8 cellular contexts compared by ENCODE assay signal in genomic region chr9:124040935-124041816, GRCh38. TPM values are rescaled to one million over a fixed set of nuclear protein-coding genes. Genes with fewer than 3 reads are reported as not detected.
DNase-seq lines count a peak whose midpoint lies in the region; ATAC-seq, FAIRE-seq and TF ChIP-seq lines count a peak whose summit lies in the region.

No MANE protein-coding gene starts in this region.

- peak; percentile 85 for ATAC-seq in GM12878
- ATAC-seq in GM19328 (IDR thresholded peaks at IDR 0.05; ENCODE audit: unreplicated experiment), result no peak

- peak overlapping the region in 4 of 5 donors; percentile 52 to 70 (median 58) for H3K4me3 Mint-ChIP-seq in immature natural killer cell

- peak; percentile 69 to 89 (median 88) for TF ChIP-seq CTCF in Peyer's patch (IDR thresholded peaks at IDR 0.05)
- peak; percentile 87 to 95 (median 90) for TF ChIP-seq CTCF in GM12878 (IDR thresholded peaks at IDR 0.05 in 2 of 3, conservative IDR thresholded peaks at IDR 0.05 in 1 of 3; ENCODE audit: control insufficient read depth in 2 of 3, extremely low read depth in 1 of 3, insufficient read depth in 1 of 3, low read depth in 3 of 3, low read length in 3 of 3)

- no peak overlapping the region for H3K27ac Mint-ChIP-seq in immature natural killer cell

- DNase-seq in 8988T, result peak; percentile 92
- peak; percentile 91 for DNase-seq in GM12891 (ENCODE audit: insufficient read length, low spot score)
- DNase-seq in Peyer's patch, result peak; percentile 32 to 73 (median 70)
- DNase-seq in GM12878 (ENCODE audit: low read depth, low spot score), result no peak
- DNase-seq in immature natural killer cell, result peak; percentile 41 to 50 (median 45)
- peak; percentile 50 to 59 for DNase-seq in stimulated activated CD4-positive, alpha-beta T cell treated with anti-CD3 and anti-CD28 coated beads, Interleukin-2, amount 100 ng/mL, for 24 hours
- no peak for DNase-seq in RCC 7860 (ENCODE audit: low spot score)

- peak; percentile 85 for TF ChIP-seq RAD21 in GM12878 (IDR thresholded peaks at IDR 0.05; ENCODE audit: insufficient read depth, low read depth, low read length)

- H3K9me3 Mint-ChIP-seq in immature natural killer cell, result no peaks in the 10 kb centered on the region

- H3K36me3 ChIP-seq in Peyer's patch (no peaks in the 10 kb centered on the region), GM12878 (ENCODE audit: control insufficient read depth in 2 of 2, insufficient read depth in 2 of 2, low read length in 1 of 2) (no peaks in the 10 kb centered on the region)

- POLR2A ChIA-PET in GM12878 (lab: Charles Lee), result interaction anchor here (0.6 to 1.2 kb wide), 4 partner anchors 11 to 429 kb away, joined by 3 to 4 read pairs (median 3); no protein-coding TSS in a partner anchor

- peaks cover 0 to under 1% (median 0%) of the 10 kb centered on the region in 3 donors for H3K36me3 Mint-ChIP-seq in immature natural killer cell

- in situ Hi-C loops in GM12878 (cut with MboI), result no loop called here

- H3K9me3 ChIP-seq in Peyer's patch (no peaks in the 10 kb centered on the region), GM12878 (replicated peaks; ENCODE audit: control insufficient read depth, insufficient read depth, low read length) (no peaks in the 10 kb centered on the region; the same call in 2 of the 3 replicates)

- no peak overlapping the region; the same call in none of the 2 replicates for H2AFZ ChIP-seq in GM12878 (ENCODE audit: control insufficient read depth, low read depth, low read length)

- TF ChIP-seq POLR2A in GM12891 (IDR thresholded peaks at IDR 0.05; ENCODE audit: low read depth, low read length) (no peak), Peyer's patch (IDR thresholded peaks at IDR 0.05) (no peak), GM12878 (IDR thresholded peaks at IDR 0.05; ENCODE audit: low read depth, low read length) (no peak)

- H3K79me2 ChIP-seq in GM12878 (ENCODE audit: control insufficient read depth, insufficient read depth, low read length), result no peaks in the 10 kb centered on the region

- no peaks in the 10 kb centered on the region for H4K20me1 ChIP-seq in GM12878 (ENCODE audit: control insufficient read depth, insufficient read depth)

- FAIRE-seq in GM12891 (lab: Jason Lieb, UNC) (peak; percentile 31), GM12878 (lab: Jason Lieb, UNC) (no peak), RCC 7860 (lab: Jason Lieb, UNC) (no peak)

- intact Hi-C loops in GM12878 (cut with micrococcal nuclease; ENCODE audit: unreplicated experiment), result loop anchor here (1.0 to 2.0 kb wide), 3 partner anchors 81 to 638 kb away; no protein-coding TSS in a partner anchor

- H3K4me3 ChIP-seq in Peyer's patch (peak overlapping the region; percentile 5 to 46 (median 44)), GM12878 (peak overlapping the region; percentile 28; the same call in 1 of the 2 replicates)

- CTCF ChIA-PET in GM12878 (lab: Yijun Ruan, JAX), result interaction anchor here (0.6 to 6.3 kb wide), 56 partner anchors 10 to 687 kb away, joined by 3 to 161 read pairs (median 5); no protein-coding TSS in a partner anchor

- peaks cover 13 to 27% (median 20%) of the 10 kb centered on the region in 3 donors for H3K27me3 Mint-ChIP-seq in immature natural killer cell (ENCODE audit: low read depth in 3 of 3)

- H3K9ac ChIP-seq in GM12878 (ENCODE audit: control insufficient read depth, insufficient read depth, low read length), result no peak overlapping the region

- 17% methylated on average over 48 of the region's 55 CpGs for WGBS in GM12878 (ENCODE audit: insufficient coverage, insufficient replicate concordance, low lambda C conversion rate, missing lambda C conversion rate)

- SMC1A ChIA-PET in GM12878 (lab: Charles Lee; ENCODE audit: uncharacterized antibody, unreplicated experiment), result interaction anchor here (0.6 to 6.6 kb wide), 40 partner anchors 14 to 641 kb away, joined by 3 to 90 read pairs (median 4); no protein-coding TSS in a partner anchor

- H3K4me1 Mint-ChIP-seq in immature natural killer cell, result peaks cover 12 to 14% of the 10 kb centered on the region in 2 donors

- H3K4me1 ChIP-seq in Peyer's patch (peaks cover 4 to 24% (median 6%) of the 10 kb centered on the region in 4 donors), GM12878 (ENCODE audit: control insufficient read depth, insufficient read depth, low read length) (peaks cover 6% of the 10 kb centered on the region)

- TF ChIP-seq EP300 in GM12878 (IDR thresholded peaks at IDR 0.05; ENCODE audit: borderline replicate concordance in 1 of 2, control insufficient read depth in 1 of 2, low read depth in 2 of 2, low read length in 2 of 2), result no peak

- no TSS peak for BruUV-seq in GM12878 (replicated peaks; lab: Mats Ljungman, UMichigan)

- RAD21 ChIA-PET in GM12878 (lab: Charles Lee; ENCODE audit: unreplicated experiment), result interaction anchor here (0.6 to 5.4 kb wide), 64 partner anchors 9 to 687 kb away, joined by 3 to 89 read pairs (median 4); partner anchors contain the start of genes CRB2 and LHX2

- peak overlapping the region; percentile 92 for H3K4me2 ChIP-seq in GM12878 (ENCODE audit: control insufficient read depth, insufficient read depth)

- H3K27me3 ChIP-seq in Peyer's patch (peaks cover 0 to 21% of the 10 kb centered on the region in 2 donors), GM12878 (replicated peaks in 1 of 2; ENCODE audit: control insufficient read depth in 2 of 2, insufficient read depth in 2 of 2, low read length in 1 of 2) (peaks cover 2 to 6% of the 10 kb centered on the region in 2 experiments)

- H3K27ac ChIP-seq in Peyer's patch, result peak overlapping the region in 1 of 4 donors; percentile 25
- H3K27ac ChIP-seq in GM12878 (ENCODE audit: control insufficient read depth, insufficient read depth), result no peak overlapping the region

TF ChIP-seq in GM12891, 5 proteins besides CTCF, POLR2A, EP300 and RAD21:
- peak; percentile 72 for TF ChIP-seq SPI1 (IDR thresholded peaks at IDR 0.05; ENCODE audit: low read depth, low read length)
- TF ChIP-seq TAF1 (IDR thresholded peaks at IDR 0.05; ENCODE audit: low read depth, low read length), result no peak

TF ChIP-seq in GM12878, 131 proteins besides CTCF, POLR2A, EP300 and RAD21 (continues in another document):
- no peak for TF ChIP-seq MYB (IDR thresholded peaks at IDR 0.05; ENCODE audit: borderline replicate concordance, low read depth, low read length)
- TF ChIP-seq ZNF217 (IDR thresholded peaks at IDR 0.05), result 0 out of 2 replicates have a peak, but pooled peaks have one; percentile 33
- no peak for TF ChIP-seq ZSCAN29 (IDR thresholded peaks at IDR 0.05)
- TF ChIP-seq PAX5 (IDR thresholded peaks at IDR 0.05; ENCODE audit: borderline replicate concordance, low read depth, low read length), result 0 out of 2 replicates have a peak, but pooled peaks have one; percentile 7
- TF ChIP-seq RELA (IDR thresholded peaks at IDR 0.05; ENCODE audit: borderline replicate concordance, partially characterized antibody), result peak; percentile 26
- TF ChIP-seq EGR1 (IDR thresholded peaks at IDR 0.05; ENCODE audit: borderline replicate concordance in 1 of 2, low read depth in 2 of 2, low read length in 2 of 2), result no peak
- TF ChIP-seq GATAD2B (conservative IDR thresholded peaks at IDR 0.05; ENCODE audit: low read depth), result peak; percentile 82
- TF ChIP-seq REST (IDR thresholded peaks at IDR 0.05; ENCODE audit: low read depth, low read length), result no peak
- TF ChIP-seq CEBPB (IDR thresholded peaks at IDR 0.05; ENCODE audit: borderline replicate concordance in 1 of 2, low read depth in 2 of 2, low read length in 2 of 2), result no peak
- TF ChIP-seq ZNF24 (IDR thresholded peaks at IDR 0.05), result peak; percentile 69; the same call in 1 of the 2 replicates

RNA-seq across cellular contexts. Expression of gene LHX2, which starts 29.6 kb away (rescaled TPM):
- 4.1 TPM for polyA plus RNA-seq in GM12891 (2012; ENCODE audit: low read depth, missing spikeins)
- not detected for total RNA-seq in Peyer's patch
- total RNA-seq in GM12878 (2013; cell fraction: nucleolus; rRNA removed), result 34.7 and 38.5 TPM in 2 replicates
- 6.0 and 8.0 TPM in 2 replicates for total RNA-seq in GM12878 (2014; rRNA removed)
- 3.3 TPM in 2 replicates for total RNA-seq in GM12878 (2014; rRNA removed; fragmentation: Illumina TruSeq; extraction: Trizol)
- total RNA-seq in GM12878 (2021), result 9.0 and 10.3 TPM in 2 replicates
- polyA plus RNA-seq in GM12878 (2011; ENCODE audit: low read depth), result 1.1 TPM
- 46.5 and 69.8 TPM in 2 replicates for polyA plus RNA-seq in GM12878 (2011; rRNA removed)
- polyA plus RNA-seq in GM12878 (2011; cell fraction: cytosol; rRNA removed), result 109 and 126 TPM in 2 replicates
- 225 and 243 TPM in 2 replicates for polyA plus RNA-seq in GM12878 (2011; cell fraction: nucleus; rRNA removed)
- 1.7 and 4.5 TPM in 2 replicates for polyA plus RNA-seq in GM12878 (2012)
- 3.6 and 6.0 TPM in 2 replicates for polyA plus RNA-seq in GM12878 (2014; fragmentation: Illumina TruSeq; extraction: Trizol)
- polyA plus RNA-seq in GM12878 (2014; fragmentation: Nextera tagmentation; extraction: Ambion mirVana), result 1 to 10 TPM in 1 of 2 experiments, under 1 TPM in 1; 0.82 to 2.6 TPM
- polyA plus RNA-seq in GM12878 (2014; rRNA removed), result 7.6 and 14.2 TPM in 2 replicates
- polyA plus RNA-seq in GM12878 (2016; fragmentation: Nextera tagmentation; extraction: Ambion mirVana), result 1 to 10 TPM; 2.6 to 4.6 TPM
- polyA minus RNA-seq in GM12878 (2011; rRNA and poly(A)+ RNA removed), result 38.6 and 76.6 TPM in 2 replicates
- polyA minus RNA-seq in GM12878 (2011; cell fraction: cytosol; rRNA and poly(A)+ RNA removed), result 49.9 and 53.2 TPM in 2 replicates
- polyA minus RNA-seq in GM12878 (2011; cell fraction: nucleus; rRNA and poly(A)+ RNA removed), result 34.7 and 46.5 TPM in 2 replicates
- not detected for polyA plus RNA-seq in immature natural killer cell

Comparison
In these comparisons a context has a peak if more than half of its experiments do, and no peak if none do; other contexts are left out.
1. DNase-seq: peak in 8988T (single experiment), GM12891 (single experiment), Peyer's patch (3 of 3), immature natural killer cell (3 of 3) and stimulated activated CD4-positive, alpha-beta T cell treated with anti-CD3 and anti-CD28 coated beads, Interleukin-2, amount 100 ng/mL, for 24 hours (2 of 2); none in GM12878 (single experiment) and RCC 7860 (single experiment).
2. RNA of gene LHX2, which starts 29.6 kb away (total RNA-seq): 3.3 to 38.5 TPM in GM12878; not detected in Peyer's patch; every median in the first group is over 4 times any median in the second.